ENCODE assay signal across 10 cellular contexts in the genomic region with DNA sequence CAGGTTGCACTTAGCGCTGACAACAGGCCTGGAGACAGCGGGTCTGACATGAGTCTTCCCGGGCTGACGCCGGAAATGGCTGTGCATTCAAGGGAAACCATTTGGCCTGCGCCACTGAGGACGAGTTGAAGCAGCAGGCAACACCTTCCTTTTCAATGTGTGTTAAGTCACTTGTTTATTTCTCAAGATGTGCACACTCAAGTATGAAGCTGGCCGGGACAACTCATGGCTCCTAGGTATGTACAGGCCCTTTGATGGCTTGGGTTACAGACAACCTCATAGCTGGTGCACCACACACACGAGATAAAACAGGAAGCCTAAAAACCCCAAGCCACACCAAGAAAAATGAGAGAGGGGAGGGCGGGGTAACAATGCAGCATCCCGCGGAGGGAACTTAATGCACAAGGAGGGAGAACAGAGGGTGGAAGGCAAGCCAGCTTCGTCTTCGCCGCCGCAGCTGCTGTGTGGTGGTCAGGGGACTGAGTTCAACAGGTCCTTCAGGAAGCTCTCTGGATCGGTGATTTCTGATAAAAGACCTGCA.
DNase-seq lines count a peak whose midpoint lies in the region; ATAC-seq and TF ChIP-seq lines count a peak whose summit lies in the region.
"Had no signal": no experiment of that assay in that cellular context is flagged by ENCODE, and none has a peak within 500 bp of the region (broad histone marks: within the 10 kb centered on the region; RNA-seq: fewer than 3 reads in every experiment).

No MANE protein-coding gene starts in this region.

- peak overlapping the region in 2 of 4 donors; percentile 18 to 31 for H3K27ac ChIP-seq in Peyer's patch
- H3K27ac ChIP-seq in epithelial cell of prostate = peak overlapping the region; percentile 81
- no peak overlapping the region for H3K27ac ChIP-seq in ascending aorta
- H3K27ac ChIP-seq in MM.1S (ENCODE audit: low read length) = no peak overlapping the region

- no peaks in the 10 kb centered on the region for H4K20me1 ChIP-seq in MM.1S (ENCODE audit: insufficient read depth, low read length)

- H3K9ac ChIP-seq in MM.1S (ENCODE audit: low read length) = no peak overlapping the region

- DNase-seq in Peyer's patch (peak in 2 of 3 donors; percentile 50 to 75), epithelial cell of prostate (ENCODE audit: low read depth, low spot score) (no peak), ascending aorta (ENCODE audit: low spot score in 2 of 2) (no peak), MM.1S (no peak)
- DNase-seq in activated CD8-positive, alpha-beta memory T cell treated with anti-CD3 and anti-CD28 coated beads, Interleukin-2, amount 50 U/mL, for 48 hours = peak; percentile 65
- peak; percentile 27 for DNase-seq in stimulated activated CD8-positive, alpha-beta memory T cell treated with anti-CD3 and anti-CD28 coated beads, Interleukin-12 subunit alpha, Interleukin-12 subunit beta, amount 100 ng/mL, for 1 hour (ENCODE audit: low read depth)
- DNase-seq: SW 1271 had no signal

- ATAC-seq in GM19328 (IDR thresholded peaks at IDR 0.05; ENCODE audit: unreplicated experiment) (no peak), GM21515 (IDR thresholded peaks at IDR 0.05; ENCODE audit: unreplicated experiment) (no peak)
- ATAC-seq: sciatic nerve had no signal

- H3K4me1 ChIP-seq in Peyer's patch = peaks cover 0 to 25% (median 5%) of the 10 kb centered on the region in 4 donors
- H3K4me1 ChIP-seq in ascending aorta = peaks cover 4 to 11% of the 10 kb centered on the region in 2 donors
- H3K4me1 ChIP-seq in MM.1S (ENCODE audit: low read length) = no peaks in the 10 kb centered on the region

- H3K9me3 ChIP-seq in Peyer's patch = no peaks in the 10 kb centered on the region
- no peaks in the 10 kb centered on the region for H3K9me3 ChIP-seq in ascending aorta
- no peaks in the 10 kb centered on the region for H3K9me3 ChIP-seq in MM.1S (replicated peaks; ENCODE audit: insufficient read depth, low read length)

- H3K4me2 ChIP-seq in MM.1S (ENCODE audit: low read depth, low read length) = no peak overlapping the region

- H3K4me3 ChIP-seq in Peyer's patch = no peak overlapping the region
- no peak overlapping the region for H3K4me3 ChIP-seq in ascending aorta
- no peak overlapping the region for H3K4me3 ChIP-seq in MM.1S (ENCODE audit: low read length)

- peaks cover 0 to 68% (median 0%) of the 10 kb centered on the region in 3 donors for H3K36me3 ChIP-seq in Peyer's patch
- H3K36me3 ChIP-seq in ascending aorta = peaks cover 57 to 70% of the 10 kb centered on the region in 2 donors
- no peaks in the 10 kb centered on the region; the same call in 1 of the 2 replicates for H3K36me3 ChIP-seq in MM.1S (replicated peaks; ENCODE audit: insufficient read depth, low read length)

- no peaks in the 10 kb centered on the region for H3K79me2 ChIP-seq in MM.1S (ENCODE audit: low read length)

- H3K9me2 ChIP-seq in MM.1S (replicated peaks; ENCODE audit: insufficient read depth, low read length) = no peaks in the 10 kb centered on the region

- intact Hi-C loops in ascending aorta (cut with DNase I) = no loop called here

- TF ChIP-seq CTCF in Peyer's patch (IDR thresholded peaks at IDR 0.05) (no peak), ascending aorta (IDR thresholded peaks at IDR 0.05) (no peak), MM.1S (IDR thresholded peaks at IDR 0.05; ENCODE audit: low read length) (no peak)

- TF ChIP-seq POLR2A in Peyer's patch (IDR thresholded peaks at IDR 0.05) = no peak

- no peaks in the 10 kb centered on the region for H3F3A ChIP-seq in MM.1S (ENCODE audit: insufficient read depth, low read length)

- H2AFZ ChIP-seq in MM.1S (ENCODE audit: low read length) = no peak overlapping the region

- H3K27me3 ChIP-seq in Peyer's patch (no peaks in the 10 kb centered on the region), ascending aorta (no peaks in the 10 kb centered on the region), MM.1S (replicated peaks; ENCODE audit: insufficient read depth, low read length) (no peaks in the 10 kb centered on the region)

Comparison
In these comparisons a context has a peak if more than half of its experiments do, and no peak if none do; other contexts are left out.
1. DNase-seq: peak in Peyer's patch (2 of 3), activated CD8-positive, alpha-beta memory T cell treated with anti-CD3 and anti-CD28 coated beads, Interleukin-2, amount 50 U/mL, for 48 hours (single experiment) and stimulated activated CD8-positive, alpha-beta memory T cell treated with anti-CD3 and anti-CD28 coated beads, Interleukin-12 subunit alpha, Interleukin-12 subunit beta, amount 100 ng/mL, for 1 hour (single experiment); none in epithelial cell of prostate (single experiment), ascending aorta (0 of 2) and MM.1S (single experiment).